Comparison of ENCODE assay signal across 8 cellular contexts in the genomic region with DNA sequence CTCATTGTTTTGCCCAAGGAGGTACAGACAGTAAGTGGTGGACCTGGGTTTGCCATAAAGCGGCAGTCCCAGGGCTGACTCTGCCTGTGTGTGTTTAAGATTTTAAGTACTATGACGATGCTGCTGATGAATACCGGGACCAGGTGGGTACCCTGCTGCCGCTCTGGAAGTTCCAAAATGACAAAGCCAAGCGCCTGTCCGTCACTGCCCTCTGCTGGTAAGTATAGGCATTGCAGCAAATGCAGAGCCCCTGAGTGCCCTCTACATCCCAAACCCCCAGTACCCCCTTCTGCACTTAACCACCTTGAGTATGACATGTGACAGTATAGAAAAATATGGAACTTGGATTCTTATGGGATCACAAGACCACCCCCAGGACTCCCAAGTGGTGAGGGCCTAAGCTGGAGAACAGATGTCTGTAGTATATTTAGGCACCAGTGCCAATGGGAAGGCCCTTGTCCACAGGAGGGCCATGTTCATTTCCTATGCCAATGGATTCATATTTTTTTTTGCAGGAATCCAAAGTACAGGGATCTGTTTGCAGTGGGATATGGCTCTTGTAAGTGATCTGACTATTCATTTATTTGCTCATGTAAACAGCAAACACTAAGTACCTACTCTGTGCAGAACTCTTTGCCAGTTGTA. TPM values are rescaled to one million over a fixed set of nuclear protein-coding genes. Genes with fewer than 3 reads are reported as not detected.
DNase-seq lines count a peak whose midpoint lies in the region; ATAC-seq and TF ChIP-seq lines count a peak whose summit lies in the region.

No MANE protein-coding gene starts in this region.

- no peaks in the 10 kb centered on the region for H3K36me3 ChIP-seq in lung (ENCODE audit: control insufficient read depth in 2 of 2, insufficient read depth in 2 of 2, low read length in 2 of 2)

- H3K4me3 ChIP-seq in lung: no peak overlapping the region

- no peak for DNase-seq in Right ventricle myocardium inferior (ENCODE audit: missing footprints)
- DNase-seq in cardiac septum (ENCODE audit: low spot score): no peak
- DNase-seq in NCI-H2081 (lab: John Stamatoyannopoulos, UW): peak; percentile 59 to 61
- DNase-seq in activated CD4-positive, alpha-beta T cell treated with anti-CD3 and anti-CD28 coated beads for 1 hour: peak; percentile 60
- peak; percentile 85 for DNase-seq in cerebellar cortex (ENCODE audit: low spot score)
- peak; percentile 70 for DNase-seq in lung (ENCODE audit: low spot score)
- peak; percentile 65 for DNase-seq in stimulated activated CD8-positive, alpha-beta memory T cell treated with anti-CD3 and anti-CD28 coated beads, Interleukin-15, amount 100 ng/mL, for 1 hour (ENCODE audit: low read depth)

- no peaks in the 10 kb centered on the region for H3K9me3 ChIP-seq in lung (ENCODE audit: control insufficient read depth in 2 of 2, insufficient read depth in 1 of 2, low read length in 1 of 2)

- no peaks in the 10 kb centered on the region for H3K27me3 ChIP-seq in lung (ENCODE audit: control insufficient read depth, insufficient read depth)

- intact Hi-C loops in Right ventricle myocardium inferior (cut with DNase I) (loop anchor here (1.0 to 5.0 kb wide), 4 partner anchors 42 to 96 kb away; partner anchors contain the start of genes DNAI1 and FAM219A), cardiac septum (cut with DNase I) (loop anchor here (1.0 to 10.0 kb wide), 4 partner anchors 63 to 166 kb away; no protein-coding TSS in a partner anchor)

- ATAC-seq in Right ventricle myocardium inferior (peak; percentile 51), lung (ENCODE audit: insufficient read depth, low FRiP score) (no peak), GM19395 (IDR thresholded peaks at IDR 0.05; ENCODE audit: unreplicated experiment) (no peak)

- peak; percentile 93 for TF ChIP-seq CTCF in lung (IDR thresholded peaks at IDR 0.05; ENCODE audit: control extremely low read depth, extremely low read depth)

- peaks cover 0 to 13% of the 10 kb centered on the region in 2 donors for H3K4me1 ChIP-seq in lung (ENCODE audit: control insufficient read depth in 2 of 2, insufficient read depth in 2 of 2, low read length in 2 of 2)

- no peak overlapping the region for H3K27ac ChIP-seq in lung (ENCODE audit: low read depth in 1 of 2, low read length in 1 of 2)

- 2% methylated on average over 6 of the region's 6 CpGs for WGBS in lung, 2 donors

RNA-seq across cellular contexts. Expression of gene ENHO, which starts 22.0 kb away (rescaled TPM):
- 0.51 TPM for total RNA-seq in Right ventricle myocardium inferior
- total RNA-seq in cardiac septum: 1.3 TPM
- total RNA-seq in lung: under 1 TPM; 0.55 to 0.85 TPM
- polyA plus RNA-seq in lung: 1 to 10 TPM in 1 of 2 donors, under 1 TPM in 1; 0.29 to 1.4 TPM

RNA-seq across cellular contexts. Expression of gene DNAI1, which starts 42.1 kb away (rescaled TPM):
- not detected for total RNA-seq in Right ventricle myocardium inferior
- 0.30 TPM for total RNA-seq in cardiac septum
- total RNA-seq in lung: 10 to 100 TPM; 12.8 to 26.2 TPM
- 1 to 10 TPM; 4.6 to 5.6 TPM for polyA plus RNA-seq in lung

RNA-seq across cellular contexts. Expression of gene FAM219A, which starts 42.4 kb away (rescaled TPM):
- total RNA-seq in Right ventricle myocardium inferior (27.2 TPM), cardiac septum (39.1 TPM), lung (10 to 100 TPM in 1 of 2 donors, 1 to 10 TPM in 1; 8.5 to 28.3 TPM)
- 10 to 100 TPM; 10.3 to 16.4 TPM for polyA plus RNA-seq in lung

Comparison
In these comparisons a context has a peak if more than half of its experiments do, and no peak if none do; other contexts are left out.
1. DNase-seq: peak in NCI-H2081 (2 of 2), activated CD4-positive, alpha-beta T cell treated with anti-CD3 and anti-CD28 coated beads for 1 hour (single experiment), cerebellar cortex (single experiment), lung (single experiment) and stimulated activated CD8-positive, alpha-beta memory T cell treated with anti-CD3 and anti-CD28 coated beads, Interleukin-15, amount 100 ng/mL, for 1 hour (single experiment); none in Right ventricle myocardium inferior (single experiment) and cardiac septum (single experiment).
2. RNA of gene DNAI1, which starts 42.1 kb away (total RNA-seq): 12.8 to 26.2 TPM in lung; 0.30 TPM in cardiac septum (single experiment) and not detected in Right ventricle myocardium inferior (single experiment); every median in the first group is over 10 times any median in the second.